Comparison of ENCODE assay signal across 19 cellular contexts in genomic region chrX:69161786-69162349, GRCh38.
"Had no signal": no experiment of that assay in that cellular context is flagged by ENCODE, and none has a peak within 500 bp of the region (broad histone marks: within the 10 kb centered on the region; RNA-seq: fewer than 3 reads in every experiment).

No MANE protein-coding gene starts in this region.

- H3K27ac ChIP-seq: body of pancreas, colonic mucosa, foreskin keratinocyte, tibial nerve had no signal

- H3K9me3 Mint-ChIP-seq: activated CD4-positive, alpha-beta memory T cell treated with anti-CD3 and anti-CD28 coated beads for 36 hours; activated naive CD4-positive, alpha-beta T cell treated with anti-CD3 and anti-CD28 coated beads, Interleukin-2, amount 50 U/mL, for 72 hours; activated T-cell treated with anti-CD3 and anti-CD28 coated beads, Interleukin-2, amount 50 U/mL, for 72 hours; T-helper 2 cell treated with Interferon-gamma antibody and Interleukin-4, amounts not matched to agents 5 μg/mL and 100 μg/mL, for 36 hours had no signal

- H3K4me3 ChIP-seq: body of pancreas, colonic mucosa, lung, tibial nerve had no signal

- H3K9me3 ChIP-seq: body of pancreas, colonic mucosa, tibial nerve had no signal

- H3K4me1 ChIP-seq: colonic mucosa had no signal

- DNase-seq: activated CD4-positive, alpha-beta memory T cell treated with anti-CD3 and anti-CD28 coated beads for 36 hours; activated CD4-positive, alpha-beta T cell treated with anti-CD3 and anti-CD28 coated beads for 36 hours; activated effector memory CD4-positive, alpha-beta T cell treated with anti-CD3 and anti-CD28 coated beads, Interleukin-2, amount 50 U/mL, for 16 hours; activated T-cell treated with anti-CD3 and anti-CD28 coated beads, Interleukin-2, amount 50 U/mL, for 72 hours; body of pancreas; central memory CD4-positive, alpha-beta T cell; colonic mucosa; foreskin keratinocyte; kidney; nucleus accumbens; stimulated activated CD8-positive, alpha-beta memory T cell treated with anti-CD3 and anti-CD28 coated beads, Interleukin-4, amount 100 ng/mL, for 48 hours; stimulated activated naive CD8-positive, alpha-beta T cell treated with anti-CD3 and anti-CD28 coated beads, Interleukin-15, Interleukin-2, amounts not matched to agents 100 U/mL and 50 U/mL, for 24 hours; substantia nigra had no signal

- H3K36me3 ChIP-seq: colonic mucosa had no signal

- H3K27me3 ChIP-seq: body of pancreas, foreskin keratinocyte had no signal

- H3K27me3 Mint-ChIP-seq: activated CD4-positive, alpha-beta memory T cell treated with anti-CD3 and anti-CD28 coated beads for 36 hours; activated CD4-positive, alpha-beta T cell treated with anti-CD3 and anti-CD28 coated beads for 36 hours had no signal

- H3K27ac Mint-ChIP-seq: activated CD4-positive, alpha-beta memory T cell treated with anti-CD3 and anti-CD28 coated beads for 36 hours; activated CD4-positive, alpha-beta T cell treated with anti-CD3 and anti-CD28 coated beads for 36 hours; activated naive CD4-positive, alpha-beta T cell treated with anti-CD3 and anti-CD28 coated beads, Interleukin-2, amount 50 U/mL, for 72 hours had no signal

- ATAC-seq: activated CD4-positive, alpha-beta T cell treated with anti-CD3 and anti-CD28 coated beads for 36 hours; activated naive CD4-positive, alpha-beta T cell treated with anti-CD3 and anti-CD28 coated beads, Interleukin-2, amount 50 U/mL, for 72 hours; activated T-cell treated with anti-CD3 and anti-CD28 coated beads, Interleukin-2, amount 50 U/mL, for 72 hours; body of pancreas; foreskin keratinocyte; left lobe of liver; stimulated activated naive CD8-positive, alpha-beta T cell treated with anti-CD3 and anti-CD28 coated beads, Interleukin-15, Interleukin-2, amounts not matched to agents 100 U/mL and 50 U/mL, for 24 hours had no signal

- H3K4me3 Mint-ChIP-seq: activated CD4-positive, alpha-beta memory T cell treated with anti-CD3 and anti-CD28 coated beads for 36 hours; activated CD4-positive, alpha-beta T cell treated with anti-CD3 and anti-CD28 coated beads for 36 hours; activated T-cell treated with anti-CD3 and anti-CD28 coated beads, Interleukin-2, amount 50 U/mL, for 72 hours; T-helper 2 cell treated with Interferon-gamma antibody and Interleukin-4, amounts not matched to agents 5 μg/mL and 100 μg/mL, for 36 hours had no signal

- FAIRE-seq: kidney, TTC549 had no signal
